20 cellular contexts compared by ENCODE assay signal in the genomic region with DNA sequence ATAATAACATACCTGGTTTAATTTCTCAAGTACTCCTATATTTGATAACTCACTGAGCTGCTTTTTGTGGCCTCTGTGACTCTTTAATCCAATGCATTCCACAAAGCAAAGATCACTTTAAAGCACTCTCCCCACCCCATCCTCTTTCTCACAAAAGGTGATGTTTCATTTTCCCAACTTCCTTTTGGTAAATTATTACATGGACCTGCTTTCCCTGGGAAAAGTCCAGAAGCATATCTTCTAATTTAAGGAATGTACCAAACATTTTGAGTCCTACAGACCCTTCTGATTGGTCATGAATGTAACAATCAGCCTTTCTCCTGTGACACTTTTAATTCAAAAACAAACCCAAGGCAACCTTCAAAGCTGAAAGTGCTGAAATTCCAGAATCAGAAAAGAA.
DNase-seq lines count a peak whose midpoint lies in the region; ATAC-seq and TF ChIP-seq lines count a peak whose summit lies in the region.
"Had no signal": no experiment of that assay in that cellular context is flagged by ENCODE, and none has a peak within 500 bp of the region (broad histone marks: within the 10 kb centered on the region; RNA-seq: fewer than 3 reads in every experiment).

No MANE protein-coding gene starts in this region.

- POLR2A ChIA-PET in WTC11 (lab: Charles Lee): no interaction called here

- intact Hi-C loops in left colon (cut with DNase I, micrococcal nuclease): loop anchor here in 1 of 2 donors (5.0 kb wide), 1 partner anchor 71 kb away; a partner anchor contains a TSS
- intact Hi-C loops in thyroid gland (cut with DNase I): no loop called here

- CTCF ChIA-PET in WTC11 (lab: Charles Lee): interaction anchor here (2.6 kb wide), 1 partner anchor 26 kb away, joined by 9 read pairs; no protein-coding TSS in a partner anchor

- TF ChIP-seq CTCF in WTC11 (IDR thresholded peaks at IDR 0.05) (no peak), thyroid gland (IDR thresholded peaks at IDR 0.05) (no peak)

- ATAC-seq in WTC11 (no peak), left colon (peak; percentile 71), HG03025 (IDR thresholded peaks at IDR 0.05; ENCODE audit: low FRiP score, unreplicated experiment) (no peak)
- ATAC-seq: left lobe of liver, Panc1 had no signal

- DNase-seq in activated naive CD4-positive, alpha-beta T cell treated with anti-CD3 and anti-CD28 coated beads, Interleukin-2, amount 50 U/mL, for 16 hours: no peak
- DNase-seq in WTC11 (ENCODE audit: low spot score): no peak
- DNase-seq in left colon: no peak
- DNase-seq in thyroid gland: no peak
- no peak for DNase-seq in globus pallidus (ENCODE audit: low spot score)
- no peak for DNase-seq in OCI-M1 (lab: John Stamatoyannopoulos, UW)
- DNase-seq: activated effector memory CD4-positive, alpha-beta T cell treated with anti-CD3 and anti-CD28 coated beads, Interleukin-2, amount 50 U/mL, for 16 hours; COR-L47; glutamatergic neuron; NCI-H1092 treated with DMSO at 0.1 percent for 48 hours; NCI-H510A; stimulated activated CD4-positive, alpha-beta T cell treated with anti-CD3 and anti-CD28 coated beads, Interleukin-12 subunit alpha, Interleukin-12 subunit beta, amount 100 ng/mL, for 4 hours had no signal

- no peak overlapping the region for H3K4me3 Mint-ChIP-seq in activated naive CD4-positive, alpha-beta T cell treated with anti-CD3 and anti-CD28 coated beads, Interleukin-2, amount 50 U/mL, for 24 hours
- no peak overlapping the region for H3K4me3 Mint-ChIP-seq in WTC11
- H3K4me3 Mint-ChIP-seq: activated CD4-positive, alpha-beta memory T cell treated with anti-CD3 and anti-CD28 coated beads for 36 hours had no signal

- peak overlapping the region; percentile 38 for H3K27ac Mint-ChIP-seq in activated naive CD4-positive, alpha-beta T cell treated with anti-CD3 and anti-CD28 coated beads, Interleukin-2, amount 50 U/mL, for 24 hours
- peak overlapping the region; percentile 57 for H3K27ac Mint-ChIP-seq in WTC11
- H3K27ac Mint-ChIP-seq: activated CD4-positive, alpha-beta memory T cell treated with anti-CD3 and anti-CD28 coated beads for 36 hours had no signal

- no peaks in the 10 kb centered on the region for H3K27me3 ChIP-seq in thyroid gland
- H3K27me3 ChIP-seq: cardiac muscle cell had no signal

- H3K4me1 ChIP-seq in thyroid gland: peaks cover 47 to 52% of the 10 kb centered on the region in 2 donors

- H3K27ac ChIP-seq in thyroid gland: peak overlapping the region; percentile 62 to 73 (median 67)
- H3K27ac ChIP-seq: cardiac muscle cell, thoracic aorta had no signal

- no peaks in the 10 kb centered on the region for H3K9me3 ChIP-seq in thyroid gland
- H3K9me3 ChIP-seq: thoracic aorta had no signal

- no peak overlapping the region for H3K4me3 ChIP-seq in thyroid gland (replicated peaks in 1 of 3)
- H3K4me3 ChIP-seq: cardiac muscle cell, thoracic aorta had no signal

- TF ChIP-seq POLR2A in thyroid gland (IDR thresholded peaks at IDR 0.05): no peak

- H3K4me1 Mint-ChIP-seq in activated naive CD4-positive, alpha-beta T cell treated with anti-CD3 and anti-CD28 coated beads, Interleukin-2, amount 50 U/mL, for 24 hours: peaks cover 77% of the 10 kb centered on the region
- H3K4me1 Mint-ChIP-seq in WTC11: peaks cover 27% of the 10 kb centered on the region

- H3K27me3 Mint-ChIP-seq in activated naive CD4-positive, alpha-beta T cell treated with anti-CD3 and anti-CD28 coated beads, Interleukin-2, amount 50 U/mL, for 24 hours: no peaks in the 10 kb centered on the region
- no peaks in the 10 kb centered on the region for H3K27me3 Mint-ChIP-seq in WTC11 (ENCODE audit: low read depth)
- H3K27me3 Mint-ChIP-seq: activated CD4-positive, alpha-beta memory T cell treated with anti-CD3 and anti-CD28 coated beads for 36 hours had no signal

- H3K9me3 Mint-ChIP-seq in activated naive CD4-positive, alpha-beta T cell treated with anti-CD3 and anti-CD28 coated beads, Interleukin-2, amount 50 U/mL, for 24 hours: no peaks in the 10 kb centered on the region
- H3K9me3 Mint-ChIP-seq in WTC11: no peaks in the 10 kb centered on the region
- H3K9me3 Mint-ChIP-seq: activated CD4-positive, alpha-beta memory T cell treated with anti-CD3 and anti-CD28 coated beads for 36 hours; T-helper 1 cell treated with Interleukin-12 subunit alpha and Interleukin-12 subunit beta and Interleukin-4 antibody, amounts not matched to agents 30 μg/mL and 1 μg/mL, for 36 hours had no signal

- peaks cover 4% of the 10 kb centered on the region for H3K36me3 Mint-ChIP-seq in activated naive CD4-positive, alpha-beta T cell treated with anti-CD3 and anti-CD28 coated beads, Interleukin-2, amount 50 U/mL, for 24 hours
- no peaks in the 10 kb centered on the region for H3K36me3 Mint-ChIP-seq in WTC11

- H3K36me3 ChIP-seq in thyroid gland: no peaks in the 10 kb centered on the region
- H3K36me3 ChIP-seq: cardiac muscle cell, thoracic aorta had no signal

TF ChIP-seq in WTC11, 78 proteins besides CTCF, POLR2A, EP300 and RAD21 (continues in another document):
- no peak for TF ChIP-seq NR3C1 (CRISPR knock-in tag; conservative IDR thresholded peaks at IDR 0.05; ENCODE audit: low read depth)
- no peak for TF ChIP-seq RORB (CRISPR knock-in tag; IDR thresholded peaks at IDR 0.05)
- TF ChIP-seq NFYB (CRISPR knock-in tag; conservative IDR thresholded peaks at IDR 0.05; ENCODE audit: low read depth): no peak
- no peak for TF ChIP-seq ZBTB21 (CRISPR knock-in tag; IDR thresholded peaks at IDR 0.05; ENCODE audit: borderline replicate concordance)
- no peak for TF ChIP-seq ZNF317 (CRISPR knock-in tag; IDR thresholded peaks at IDR 0.05; ENCODE audit: borderline replicate concordance, low read depth)
- TF ChIP-seq MYBL2 (CRISPR knock-in tag; IDR thresholded peaks at IDR 0.05): no peak
- TF ChIP-seq KAT7 (CRISPR knock-in tag; IDR thresholded peaks at IDR 0.05; ENCODE audit: borderline replicate concordance): no peak
- TF ChIP-seq, protein P1, sequence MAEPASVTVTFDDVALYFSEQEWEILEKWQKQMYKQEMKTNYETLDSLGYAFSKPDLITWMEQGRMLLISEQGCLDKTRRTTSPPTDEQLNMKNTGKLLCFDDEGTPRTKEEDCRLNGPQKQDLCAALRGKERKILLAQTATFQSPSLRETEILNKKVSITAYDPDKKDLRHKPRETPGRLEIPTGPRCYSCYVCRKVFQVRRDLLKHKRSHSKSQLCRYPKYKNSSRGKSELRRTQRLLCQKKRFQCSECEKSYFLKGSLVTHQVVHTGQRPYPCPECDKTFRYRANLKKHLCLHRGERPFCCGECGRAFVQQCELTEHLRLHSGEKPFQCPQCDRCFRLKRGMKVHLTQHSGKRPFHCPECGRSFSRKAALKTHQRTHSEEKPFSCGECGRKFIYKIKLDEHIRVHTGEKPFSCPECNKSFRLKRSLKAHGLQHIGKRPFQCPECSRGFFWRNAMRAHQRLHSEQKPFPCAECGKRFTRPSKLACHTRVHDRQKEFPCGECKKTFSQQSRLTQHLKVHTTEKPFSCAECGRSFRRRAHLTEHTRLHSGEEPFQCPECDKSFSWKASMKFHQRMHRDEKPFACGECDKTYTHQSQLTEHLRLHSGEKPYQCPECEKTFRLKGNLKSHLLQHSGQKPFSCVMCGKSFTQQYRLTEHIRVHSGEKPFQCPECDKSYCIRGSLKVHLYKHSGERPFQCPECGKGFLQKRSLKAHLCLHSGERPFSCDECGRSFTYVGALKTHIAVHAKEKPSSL (CRISPR knock-in tag; conservative IDR thresholded peaks at IDR 0.05): no peak
- no peak for TF ChIP-seq TEAD1 (CRISPR knock-in tag; IDR thresholded peaks at IDR 0.05)
- no peak for TF ChIP-seq IRF2 (CRISPR knock-in tag; IDR thresholded peaks at IDR 0.05; ENCODE audit: borderline replicate concordance, low read depth)
- no peak for TF ChIP-seq CREM (CRISPR knock-in tag; IDR thresholded peaks at IDR 0.05)
- TF ChIP-seq, protein P2, sequence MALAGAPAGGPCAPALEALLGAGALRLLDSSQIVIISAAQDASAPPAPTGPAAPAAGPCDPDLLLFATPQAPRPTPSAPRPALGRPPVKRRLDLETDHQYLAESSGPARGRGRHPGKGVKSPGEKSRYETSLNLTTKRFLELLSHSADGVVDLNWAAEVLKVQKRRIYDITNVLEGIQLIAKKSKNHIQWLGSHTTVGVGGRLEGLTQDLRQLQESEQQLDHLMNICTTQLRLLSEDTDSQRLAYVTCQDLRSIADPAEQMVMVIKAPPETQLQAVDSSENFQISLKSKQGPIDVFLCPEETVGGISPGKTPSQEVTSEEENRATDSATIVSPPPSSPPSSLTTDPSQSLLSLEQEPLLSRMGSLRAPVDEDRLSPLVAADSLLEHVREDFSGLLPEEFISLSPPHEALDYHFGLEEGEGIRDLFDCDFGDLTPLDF (CRISPR knock-in tag; IDR thresholded peaks at IDR 0.05): no peak
- TF ChIP-seq, protein P3, sequence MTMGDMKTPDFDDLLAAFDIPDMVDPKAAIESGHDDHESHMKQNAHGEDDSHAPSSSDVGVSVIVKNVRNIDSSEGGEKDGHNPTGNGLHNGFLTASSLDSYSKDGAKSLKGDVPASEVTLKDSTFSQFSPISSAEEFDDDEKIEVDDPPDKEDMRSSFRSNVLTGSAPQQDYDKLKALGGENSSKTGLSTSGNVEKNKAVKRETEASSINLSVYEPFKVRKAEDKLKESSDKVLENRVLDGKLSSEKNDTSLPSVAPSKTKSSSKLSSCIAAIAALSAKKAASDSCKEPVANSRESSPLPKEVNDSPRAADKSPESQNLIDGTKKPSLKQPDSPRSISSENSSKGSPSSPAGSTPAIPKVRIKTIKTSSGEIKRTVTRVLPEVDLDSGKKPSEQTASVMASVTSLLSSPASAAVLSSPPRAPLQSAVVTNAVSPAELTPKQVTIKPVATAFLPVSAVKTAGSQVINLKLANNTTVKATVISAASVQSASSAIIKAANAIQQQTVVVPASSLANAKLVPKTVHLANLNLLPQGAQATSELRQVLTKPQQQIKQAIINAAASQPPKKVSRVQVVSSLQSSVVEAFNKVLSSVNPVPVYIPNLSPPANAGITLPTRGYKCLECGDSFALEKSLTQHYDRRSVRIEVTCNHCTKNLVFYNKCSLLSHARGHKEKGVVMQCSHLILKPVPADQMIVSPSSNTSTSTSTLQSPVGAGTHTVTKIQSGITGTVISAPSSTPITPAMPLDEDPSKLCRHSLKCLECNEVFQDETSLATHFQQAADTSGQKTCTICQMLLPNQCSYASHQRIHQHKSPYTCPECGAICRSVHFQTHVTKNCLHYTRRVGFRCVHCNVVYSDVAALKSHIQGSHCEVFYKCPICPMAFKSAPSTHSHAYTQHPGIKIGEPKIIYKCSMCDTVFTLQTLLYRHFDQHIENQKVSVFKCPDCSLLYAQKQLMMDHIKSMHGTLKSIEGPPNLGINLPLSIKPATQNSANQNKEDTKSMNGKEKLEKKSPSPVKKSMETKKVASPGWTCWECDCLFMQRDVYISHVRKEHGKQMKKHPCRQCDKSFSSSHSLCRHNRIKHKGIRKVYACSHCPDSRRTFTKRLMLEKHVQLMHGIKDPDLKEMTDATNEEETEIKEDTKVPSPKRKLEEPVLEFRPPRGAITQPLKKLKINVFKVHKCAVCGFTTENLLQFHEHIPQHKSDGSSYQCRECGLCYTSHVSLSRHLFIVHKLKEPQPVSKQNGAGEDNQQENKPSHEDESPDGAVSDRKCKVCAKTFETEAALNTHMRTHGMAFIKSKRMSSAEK (CRISPR knock-in tag; IDR thresholded peaks at IDR 0.05; ENCODE audit: borderline replicate concordance): no peak
- no peak for TF ChIP-seq GRHL2 (CRISPR knock-in tag; IDR thresholded peaks at IDR 0.05; ENCODE audit: insufficient replicate concordance, severe bottlenecking)
